Comparison of ENCODE assay signal across 1 cellular context in genomic region chr2:55277310-55277709, GRCh38.
TF ChIP-seq lines count a peak whose summit lies in the region.

No MANE protein-coding gene starts in this region.

TF ChIP-seq in H1, 55 proteins besides CTCF, POLR2A, EP300 and RAD21:
- TF ChIP-seq CBX5 (IDR thresholded peaks at IDR 0.05; ENCODE audit: low read depth, low read length) (no peak), CEBPB (IDR thresholded peaks at IDR 0.05; ENCODE audit: low read depth, low read length) (no peak), SUZ12 (IDR thresholded peaks at IDR 0.05; ENCODE audit: low read length) (no peak), SIX5 (IDR thresholded peaks at IDR 0.05; ENCODE audit: low read depth, low read length) (no peak), CBX8 (IDR thresholded peaks at IDR 0.05; ENCODE audit: borderline replicate concordance, low read depth, low read length) (no peak), ZNF274 (IDR thresholded peaks at IDR 0.05; ENCODE audit: borderline replicate concordance, extremely low read depth, low read length) (no peak), EZH2 (IDR thresholded peaks at IDR 0.05; ENCODE audit: low read depth, low read length, severe bottlenecking) (no peak), FOSL1 (IDR thresholded peaks at IDR 0.05; ENCODE audit: insufficient read depth, low read depth, low read length) (no peak), TCF12 (IDR thresholded peaks at IDR 0.05; ENCODE audit: low read depth, low read length) (no peak), TEAD4 (IDR thresholded peaks at IDR 0.05; ENCODE audit: low read depth, low read length) (no peak), NANOG (IDR thresholded peaks at IDR 0.05; ENCODE audit: insufficient read depth, low read depth, low read length, poor library complexity, severe bottlenecking) (no peak), RNF2 (IDR thresholded peaks at IDR 0.05; ENCODE audit: borderline replicate concordance, low read depth, low read length, missing control alignments, poor library complexity, severe bottlenecking) (no peak), RBBP5 (IDR thresholded peaks at IDR 0.05; ENCODE audit: borderline replicate concordance, low read depth, low read length) (no peak), GTF2F1 (IDR thresholded peaks at IDR 0.05; ENCODE audit: borderline replicate concordance, low read depth, low read length) (no peak), KDM5A (IDR thresholded peaks at IDR 0.05; ENCODE audit: low read length) (no peak), CHD1 (IDR thresholded peaks at IDR 0.05; ENCODE audit: low read depth, low read length) (no peak), SIN3A (conservative IDR thresholded peaks at IDR 0.05 in 1 of 2, IDR thresholded peaks at IDR 0.05 in 1 of 2; ENCODE audit: low read depth in 1 of 2, low read length in 2 of 2) (no peak)
- TF ChIP-seq, protein P1, sequence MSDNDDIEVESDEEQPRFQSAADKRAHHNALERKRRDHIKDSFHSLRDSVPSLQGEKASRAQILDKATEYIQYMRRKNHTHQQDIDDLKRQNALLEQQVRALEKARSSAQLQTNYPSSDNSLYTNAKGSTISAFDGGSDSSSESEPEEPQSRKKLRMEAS (IDR thresholded peaks at IDR 0.05) = no peak
